18 cellular contexts compared by ENCODE assay signal in the genomic region with DNA sequence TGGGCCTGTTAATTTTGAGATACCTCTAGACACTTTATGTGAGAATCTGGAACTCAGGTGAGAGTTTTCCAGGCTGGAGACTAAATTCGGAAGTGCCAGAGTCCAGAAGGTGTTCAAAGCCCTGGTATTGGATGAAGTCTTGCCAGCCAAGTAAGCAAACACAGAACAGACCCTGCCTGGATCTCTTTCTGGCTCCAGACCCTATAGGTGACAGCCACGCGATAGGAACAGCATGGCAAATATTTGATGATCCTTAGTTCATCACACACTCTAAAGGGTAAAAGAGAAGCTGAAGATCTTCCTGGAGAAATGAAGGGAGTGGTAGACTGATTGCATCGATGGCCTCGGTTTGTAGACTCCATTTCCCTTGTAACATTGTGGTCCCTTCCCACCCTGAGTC. TPM values are rescaled to one million over a fixed set of nuclear protein-coding genes. Genes with fewer than 3 reads are reported as not detected.
DNase-seq lines count a peak whose midpoint lies in the region; ATAC-seq and TF ChIP-seq lines count a peak whose summit lies in the region.
"Had no signal": no experiment of that assay in that cellular context is flagged by ENCODE, and none has a peak within 500 bp of the region (broad histone marks: within the 10 kb centered on the region; RNA-seq: fewer than 3 reads in every experiment).

No MANE protein-coding gene starts in this region.

- H2BK12ac ChIP-seq in mesenchymal stem cell (ENCODE audit: low read length in 2 of 2) = peak overlapping the region; percentile 35 to 85

- H2BK15ac ChIP-seq in mesenchymal stem cell (ENCODE audit: low read depth, poor library complexity, severe bottlenecking) = no peak overlapping the region

- peaks cover 5% of the 10 kb centered on the region for H3K27me3 Mint-ChIP-seq in HFFc6 (ENCODE audit: insufficient read depth)
- H3K27me3 Mint-ChIP-seq in activated CD4-positive, alpha-beta memory T cell treated with anti-CD3 and anti-CD28 coated beads, Interleukin-2, amount 10 ng/mL, durations not matched to agents 7 days and 5 days = peaks cover 6% of the 10 kb centered on the region
- H3K27me3 Mint-ChIP-seq in activated CD4-positive, alpha-beta T cell treated with anti-CD3 and anti-CD28 coated beads for 36 hours = peaks cover 2% of the 10 kb centered on the region
- H3K27me3 Mint-ChIP-seq: CD4-positive, alpha-beta T cell had no signal

- H3K9me3 ChIP-seq in mesenchymal stem cell (ENCODE audit: control insufficient read depth, low read length) = peaks cover 9% of the 10 kb centered on the region
- H3K9me3 ChIP-seq in BE2C = no peaks in the 10 kb centered on the region
- H3K9me3 ChIP-seq: HAP-1 had no signal

- H3K36me3 Mint-ChIP-seq in HFFc6 (ENCODE audit: low read depth) = peaks cover 21% of the 10 kb centered on the region
- H3K36me3 Mint-ChIP-seq in stimulated activated effector memory CD8-positive, alpha-beta T cell treated with anti-CD3 and anti-CD28 coated beads, Interleukin-12 subunit alpha, Interleukin-12 subunit beta, amount 100 ng/mL, for 72 hours = no peaks in the 10 kb centered on the region
- no peaks in the 10 kb centered on the region for H3K36me3 Mint-ChIP-seq in activated CD4-positive, alpha-beta memory T cell treated with anti-CD3 and anti-CD28 coated beads, Interleukin-2, amount 10 ng/mL, durations not matched to agents 7 days and 5 days (ENCODE audit: low read depth)
- H3K36me3 Mint-ChIP-seq in activated CD4-positive, alpha-beta T cell treated with anti-CD3 and anti-CD28 coated beads for 36 hours (ENCODE audit: low read depth) = no peaks in the 10 kb centered on the region

- H3K9ac ChIP-seq in mesenchymal stem cell (ENCODE audit: low read length) = no peak overlapping the region

- no peak for TF ChIP-seq CTCF in HFFc6 (IDR thresholded peaks at IDR 0.05)
- TF ChIP-seq CTCF in brain microvascular endothelial cell (IDR thresholded peaks at IDR 0.05; ENCODE audit: low read depth, low read length, missing control alignments) = no peak
- TF ChIP-seq CTCF in BE2C (IDR thresholded peaks at IDR 0.05; ENCODE audit: low read depth, low read length) = no peak

- CTCF ChIA-PET in activated CD4-positive, alpha-beta memory T cell treated with anti-CD3 and anti-CD28 coated beads, Interleukin-2, amount 10 ng/mL, durations not matched to agents 7 days and 5 days (lab: Charles Lee) = no interaction called here
- CTCF ChIA-PET in activated CD4-positive, alpha-beta T cell treated with anti-CD3 and anti-CD28 coated beads for 36 hours (lab: Charles Lee) = interaction anchor here (1.0 kb wide), 1 partner anchor 70 kb away, joined by 3 read pairs; no protein-coding TSS in a partner anchor

- H4K8ac ChIP-seq in mesenchymal stem cell (ENCODE audit: low read length) = peak overlapping the region; percentile 73

- 80% methylated on average over 5 of the region's 5 CpGs for WGBS in mesenchymal stem cell

- DNase-seq in HFFc6 (no peak), brain microvascular endothelial cell (no peak), mesenchymal stem cell (no peak), NCI-H1105 (lab: John Stamatoyannopoulos, UW) (no peak), BE2C (no peak)
- DNase-seq in stimulated activated effector memory CD8-positive, alpha-beta T cell treated with anti-CD3 and anti-CD28 coated beads, Interleukin-12 subunit alpha, Interleukin-12 subunit beta, amount 100 ng/mL, for 72 hours (ENCODE audit: low spot score in 2 of 2) = no peak
- DNase-seq in activated CD4-positive, alpha-beta memory T cell treated with anti-CD3 and anti-CD28 coated beads, Interleukin-2, amount 10 ng/mL, durations not matched to agents 7 days and 5 days = no peak
- DNase-seq in activated CD4-positive, alpha-beta T cell treated with anti-CD3 and anti-CD28 coated beads for 36 hours = no peak
- DNase-seq: AML-193; Calu3; CD4-positive, alpha-beta T cell; NCI-H1092; NCI-H2227 treated with DMSO at 0.1 percent for 48 hours; NCI-H524; Right ventricle myocardium superior had no signal

- peaks cover 22% of the 10 kb centered on the region for H3K9me3 Mint-ChIP-seq in HFFc6
- no peaks in the 10 kb centered on the region for H3K9me3 Mint-ChIP-seq in stimulated activated effector memory CD8-positive, alpha-beta T cell treated with anti-CD3 and anti-CD28 coated beads, Interleukin-12 subunit alpha, Interleukin-12 subunit beta, amount 100 ng/mL, for 72 hours
- H3K9me3 Mint-ChIP-seq in activated CD4-positive, alpha-beta memory T cell treated with anti-CD3 and anti-CD28 coated beads, Interleukin-2, amount 10 ng/mL, durations not matched to agents 7 days and 5 days = no peaks in the 10 kb centered on the region
- peaks cover 2% of the 10 kb centered on the region for H3K9me3 Mint-ChIP-seq in activated CD4-positive, alpha-beta T cell treated with anti-CD3 and anti-CD28 coated beads for 36 hours (ENCODE audit: low read depth)

- H3K14ac ChIP-seq in mesenchymal stem cell (ENCODE audit: low read length in 2 of 2) = no peak overlapping the region

- peak overlapping the region; percentile 29 to 94 for H3K4ac ChIP-seq in mesenchymal stem cell (ENCODE audit: low read depth in 1 of 2, low read length in 2 of 2)

- peak overlapping the region; percentile 90 for H2BK120ac ChIP-seq in mesenchymal stem cell (ENCODE audit: low read depth, low read length)

- H3K4me1 ChIP-seq in mesenchymal stem cell (ENCODE audit: control insufficient read depth, insufficient read depth, low read depth, low read length) (peaks cover 14% of the 10 kb centered on the region), BE2C (peaks cover 7% of the 10 kb centered on the region)

- H3K79me1 ChIP-seq in mesenchymal stem cell (replicated peaks; ENCODE audit: low read length, poor library complexity, severe bottlenecking) = no peaks in the 10 kb centered on the region

- no peak overlapping the region for H2AFZ ChIP-seq in mesenchymal stem cell (ENCODE audit: low read depth, low read length)

- H3K4me1 Mint-ChIP-seq in HFFc6 (ENCODE audit: low read depth) = peaks cover 81% of the 10 kb centered on the region
- peaks cover 32% of the 10 kb centered on the region for H3K4me1 Mint-ChIP-seq in stimulated activated effector memory CD8-positive, alpha-beta T cell treated with anti-CD3 and anti-CD28 coated beads, Interleukin-12 subunit alpha, Interleukin-12 subunit beta, amount 100 ng/mL, for 72 hours
- peaks cover 21% of the 10 kb centered on the region for H3K4me1 Mint-ChIP-seq in activated CD4-positive, alpha-beta memory T cell treated with anti-CD3 and anti-CD28 coated beads, Interleukin-2, amount 10 ng/mL, durations not matched to agents 7 days and 5 days
- peaks cover 29% of the 10 kb centered on the region for H3K4me1 Mint-ChIP-seq in activated CD4-positive, alpha-beta T cell treated with anti-CD3 and anti-CD28 coated beads for 36 hours

- in situ Hi-C loops in brain microvascular endothelial cell (cut with HindIII; ENCODE audit: low pct_ligation_motif_present, low sequenced_read_pairs) = no loop called here

- intact Hi-C loops in activated CD4-positive, alpha-beta T cell treated with anti-CD3 and anti-CD28 coated beads for 36 hours (cut with DNase I, micrococcal nuclease) = no loop called here

- no peak overlapping the region for H3K4me3 ChIP-seq in brain microvascular endothelial cell (ENCODE audit: low read depth, low read length)
- no peak overlapping the region for H3K4me3 ChIP-seq in mesenchymal stem cell (ENCODE audit: insufficient read depth in 1 of 2, low read depth in 1 of 2, low read length in 2 of 2)
- H3K4me3 ChIP-seq in BE2C (ENCODE audit: low read depth, low read length) = no peak overlapping the region
- H3K4me3 ChIP-seq: HAP-1, MG63 had no signal

- H3K27ac Mint-ChIP-seq in HFFc6 = peak overlapping the region; percentile 86
- peak overlapping the region; percentile 9 for H3K27ac Mint-ChIP-seq in stimulated activated effector memory CD8-positive, alpha-beta T cell treated with anti-CD3 and anti-CD28 coated beads, Interleukin-12 subunit alpha, Interleukin-12 subunit beta, amount 100 ng/mL, for 72 hours
- no peak overlapping the region for H3K27ac Mint-ChIP-seq in activated CD4-positive, alpha-beta memory T cell treated with anti-CD3 and anti-CD28 coated beads, Interleukin-2, amount 10 ng/mL, durations not matched to agents 7 days and 5 days
- no peak overlapping the region for H3K27ac Mint-ChIP-seq in activated CD4-positive, alpha-beta T cell treated with anti-CD3 and anti-CD28 coated beads for 36 hours
- H3K27ac Mint-ChIP-seq: CD4-positive, alpha-beta T cell had no signal

- H3K27ac ChIP-seq in brain microvascular endothelial cell = peak overlapping the region; percentile 42
- H3K27ac ChIP-seq in mesenchymal stem cell (ENCODE audit: low read length, poor library complexity, severe bottlenecking) = no peak overlapping the region

- peak overlapping the region in 1 of 2 experiments; percentile 77 for H3K18ac ChIP-seq in mesenchymal stem cell (ENCODE audit: low read depth in 1 of 2, low read length in 2 of 2)

- H4K91ac ChIP-seq in mesenchymal stem cell (ENCODE audit: low read length) = no peak overlapping the region

- ATAC-seq in stimulated activated effector memory CD8-positive, alpha-beta T cell treated with anti-CD3 and anti-CD28 coated beads, Interleukin-12 subunit alpha, Interleukin-12 subunit beta, amount 100 ng/mL, for 72 hours = no peak
- ATAC-seq in activated CD4-positive, alpha-beta T cell treated with anti-CD3 and anti-CD28 coated beads for 36 hours = no peak
- ATAC-seq: SK-N-SH treated with all-trans-retinoic acid at 6 μM for 48 hours had no signal

- POLR2A ChIA-PET in activated CD4-positive, alpha-beta memory T cell treated with anti-CD3 and anti-CD28 coated beads, Interleukin-2, amount 10 ng/mL, durations not matched to agents 7 days and 5 days (lab: Charles Lee) = no interaction called here
- POLR2A ChIA-PET in activated CD4-positive, alpha-beta T cell treated with anti-CD3 and anti-CD28 coated beads for 36 hours (lab: Charles Lee) = no interaction called here

- H3K4me3 Mint-ChIP-seq in HFFc6 = peak overlapping the region; percentile 64; the same call in 1 of the 2 replicates
- no peak overlapping the region for H3K4me3 Mint-ChIP-seq in stimulated activated effector memory CD8-positive, alpha-beta T cell treated with anti-CD3 and anti-CD28 coated beads, Interleukin-12 subunit alpha, Interleukin-12 subunit beta, amount 100 ng/mL, for 72 hours
- no peak overlapping the region for H3K4me3 Mint-ChIP-seq in activated CD4-positive, alpha-beta memory T cell treated with anti-CD3 and anti-CD28 coated beads, Interleukin-2, amount 10 ng/mL, durations not matched to agents 7 days and 5 days
- no peak overlapping the region for H3K4me3 Mint-ChIP-seq in activated CD4-positive, alpha-beta T cell treated with anti-CD3 and anti-CD28 coated beads for 36 hours
- H3K4me3 Mint-ChIP-seq: CD4-positive, alpha-beta T cell had no signal

- no peak overlapping the region for H3K4me2 ChIP-seq in mesenchymal stem cell (ENCODE audit: low read length, poor library complexity, severe bottlenecking)

- no peak overlapping the region for H2BK5ac ChIP-seq in mesenchymal stem cell (ENCODE audit: low read depth, low read length, poor library complexity, severe bottlenecking)

- H2AK5ac ChIP-seq in mesenchymal stem cell (ENCODE audit: low read length, severe bottlenecking) = no peak overlapping the region

- no peak overlapping the region for H3K23ac ChIP-seq in mesenchymal stem cell (ENCODE audit: low read length in 2 of 2)

- H3K36me3 ChIP-seq in brain microvascular endothelial cell (replicated peaks) (no peaks in the 10 kb centered on the region), mesenchymal stem cell (ENCODE audit: control insufficient read depth in 1 of 2, insufficient read depth in 2 of 2, low read depth in 1 of 2, low read length in 2 of 2) (no peaks in the 10 kb centered on the region), BE2C (no peaks in the 10 kb centered on the region)
- H3K36me3 ChIP-seq: HAP-1, MG63 had no signal

- H3K27me3 ChIP-seq in brain microvascular endothelial cell (replicated peaks) = no peaks in the 10 kb centered on the region
- H3K27me3 ChIP-seq in mesenchymal stem cell (ENCODE audit: control insufficient read depth in 1 of 2, insufficient read depth in 1 of 2, low read length in 2 of 2) = no peaks in the 10 kb centered on the region
- no peaks in the 10 kb centered on the region for H3K27me3 ChIP-seq in BE2C
- H3K27me3 ChIP-seq: MG63 had no signal

RNA-seq across cellular contexts. Expression of a gene that starts 30.7 kb away (rescaled TPM):
- under 1 TPM in 1 of 6 experiments, not detected in 5; 0.09 TPM for total RNA-seq in HFFc6 (2021; fragmentation: NEBNext Ultra II Directional; extraction: Animal tissue kit (Norgen Biotek cat#: 25700))
- polyA plus RNA-seq in mesenchymal stem cell (2013, experiment 1 of 2) = 2.3 TPM
- 2.2 TPM for polyA plus RNA-seq in mesenchymal stem cell (2013, experiment 2 of 2)
- not detected for total RNA-seq in activated CD4-positive, alpha-beta memory T cell treated with anti-CD3 and anti-CD28 coated beads, Interleukin-2, amount 10 ng/mL, durations not matched to agents 7 days and 5 days
- not detected for polyA plus RNA-seq in BE2C (2012; ENCODE audit: insufficient read depth, insufficient read length, low read depth)
- total RNA-seq in activated CD4-positive, alpha-beta T cell treated with anti-CD3 and anti-CD28 coated beads for 36 hours = not detected
- total RNA-seq: Calu3; CD4-positive, alpha-beta T cell had no signal

RNA-seq across cellular contexts. Expression of a gene that starts 49.7 kb away (rescaled TPM):
- 10 to 100 TPM in 5 of 6 experiments, 1 to 10 TPM in 1; 9.4 to 12.9 (median 10.8) TPM for total RNA-seq in HFFc6 (2021; fragmentation: NEBNext Ultra II Directional; extraction: Animal tissue kit (Norgen Biotek cat#: 25700))
- polyA plus RNA-seq in mesenchymal stem cell (2013, experiment 1 of 2) = 54.8 TPM
- polyA plus RNA-seq in mesenchymal stem cell (2013, experiment 2 of 2) = 53.6 TPM
- total RNA-seq in activated CD4-positive, alpha-beta memory T cell treated with anti-CD3 and anti-CD28 coated beads, Interleukin-2, amount 10 ng/mL, durations not matched to agents 7 days and 5 days = not detected
- not detected for polyA plus RNA-seq in BE2C (2012; ENCODE audit: insufficient read depth, insufficient read length, low read depth)
- not detected for total RNA-seq in activated CD4-positive, alpha-beta T cell treated with anti-CD3 and anti-CD28 coated beads for 36 hours
- total RNA-seq: Calu3; CD4-positive, alpha-beta T cell had no signal

Comparison
In these comparisons a context has a peak if more than half of its experiments do, and no peak if none do; other contexts are left out.
1. H3K27ac Mint-ChIP-seq: peak in HFFc6 (single experiment) and stimulated activated effector memory CD8-positive, alpha-beta T cell treated with anti-CD3 and anti-CD28 coated beads, Interleukin-12 subunit alpha, Interleukin-12 subunit beta, amount 100 ng/mL, for 72 hours (single experiment); none in activated CD4-positive, alpha-beta memory T cell treated with anti-CD3 and anti-CD28 coated beads, Interleukin-2, amount 10 ng/mL, durations not matched to agents 7 days and 5 days (single experiment) and activated CD4-positive, alpha-beta T cell treated with anti-CD3 and anti-CD28 coated beads for 36 hours (single experiment).
2. RNA of a gene that starts 49.7 kb away (total RNA-seq): 9.4 to 12.9 TPM in HFFc6; not detected in activated CD4-positive, alpha-beta T cell treated with anti-CD3 and anti-CD28 coated beads for 36 hours and not detected in activated CD4-positive, alpha-beta memory T cell treated with anti-CD3 and anti-CD28 coated beads, Interleukin-2, amount 10 ng/mL, durations not matched to agents 7 days and 5 days; every median in the first group is over 10 times any median in the second.